8 cellular contexts compared by ENCODE assay signal in genomic region chr4:82739292-82740190, GRCh38. TPM values are rescaled to one million over a fixed set of nuclear protein-coding genes. Genes with fewer than 3 reads are reported as not detected.
A peak's percentile ranks its signal among the peaks of the same experiment; 100 is the strongest.
DNase-seq lines count a peak whose midpoint lies in the region; ATAC-seq lines count a peak whose summit lies in the region.

No MANE protein-coding gene starts in this region.

- H3K9me3 Mint-ChIP-seq in natural killer cell treated with Interleukin-12 subunit alpha and Interleukin-12 subunit beta and Interleukin-15 and Interleukin-18, amount 100 ng/mL, for 72 hours = no peaks in the 10 kb centered on the region

- no peaks in the 10 kb centered on the region for H3K27me3 Mint-ChIP-seq in natural killer cell treated with Interleukin-12 subunit alpha and Interleukin-12 subunit beta and Interleukin-15 and Interleukin-18, amount 100 ng/mL, for 72 hours

- H3K36me3 Mint-ChIP-seq in natural killer cell treated with Interleukin-12 subunit alpha and Interleukin-12 subunit beta and Interleukin-15 and Interleukin-18, amount 100 ng/mL, for 72 hours = no peaks in the 10 kb centered on the region

- no peak overlapping the region for H3K4me3 Mint-ChIP-seq in natural killer cell treated with Interleukin-12 subunit alpha and Interleukin-12 subunit beta and Interleukin-15 and Interleukin-18, amount 100 ng/mL, for 72 hours

- H3K27ac Mint-ChIP-seq in natural killer cell treated with Interleukin-12 subunit alpha and Interleukin-12 subunit beta and Interleukin-15 and Interleukin-18, amount 100 ng/mL, for 72 hours = no peak overlapping the region

- ATAC-seq in HG02759 (IDR thresholded peaks at IDR 0.05; ENCODE audit: unreplicated experiment) (peak; percentile 100), esophagus mucosa (peak; percentile 93)
- ATAC-seq in natural killer cell treated with Interleukin-12 subunit alpha and Interleukin-12 subunit beta and Interleukin-15 and Interleukin-18, amount 100 ng/mL, for 72 hours = peak; percentile 94 to 95

- DNase-seq in NCI-H187 (lab: John Stamatoyannopoulos, UW) (peak; percentile 4 to 7), NCI-H187 treated with DMSO at 0.1 percent for 48 hours (lab: John Stamatoyannopoulos, UW) (no peak), NCI-H526 (lab: John Stamatoyannopoulos, UW) (peak; percentile 16 to 76), stromal cell of bone marrow (ENCODE audit: low read depth) (peak; percentile 25)
- peak; percentile 9 for DNase-seq in activated CD8-positive, alpha-beta memory T cell treated with anti-CD3 and anti-CD28 coated beads, Interleukin-2, amount 50 U/mL, for 24 hours (ENCODE audit: extremely low read depth)
- DNase-seq in natural killer cell treated with Interleukin-12 subunit alpha and Interleukin-12 subunit beta and Interleukin-15 and Interleukin-18, amount 100 ng/mL, for 72 hours (ENCODE audit: low spot score) = peak; percentile 71

- H3K4me1 Mint-ChIP-seq in natural killer cell treated with Interleukin-12 subunit alpha and Interleukin-12 subunit beta and Interleukin-15 and Interleukin-18, amount 100 ng/mL, for 72 hours (ENCODE audit: low read depth in 2 of 2) = peaks cover 3 to 5% of the 10 kb centered on the region in 2 donors

RNA-seq across cellular contexts. Expression of gene SCD5, which starts 59.1 kb away (rescaled TPM):
- 1.9 TPM for total RNA-seq in esophagus mucosa
- total RNA-seq in natural killer cell treated with Interleukin-12 subunit alpha and Interleukin-12 subunit beta and Interleukin-15 and Interleukin-18, amount 100 ng/mL, for 72 hours = 1 to 10 TPM; 5.6 to 8.4 TPM
